Comparison of ENCODE assay signal across 8 cellular contexts in the genomic region with DNA sequence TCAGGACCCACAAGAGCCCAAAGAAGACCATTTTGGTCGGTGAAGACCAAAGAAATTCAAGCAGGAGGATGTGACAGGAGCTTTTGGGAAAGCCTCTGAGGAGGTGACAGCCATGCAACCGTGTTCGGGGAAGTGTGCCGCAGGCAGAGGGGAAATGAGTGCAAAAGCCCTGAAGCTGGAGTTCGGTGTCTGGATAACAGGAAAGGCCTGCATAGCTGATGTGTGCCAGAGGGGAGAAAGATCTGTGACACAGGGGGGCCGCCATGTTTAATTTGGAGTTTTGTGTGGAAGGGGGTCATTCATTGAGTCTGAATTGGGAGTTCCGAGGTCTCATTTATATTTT. TPM values are rescaled to one million over a fixed set of nuclear protein-coding genes. Genes with fewer than 3 reads are reported as not detected.
DNase-seq lines count a peak whose midpoint lies in the region; ATAC-seq and TF ChIP-seq lines count a peak whose summit lies in the region.

No MANE protein-coding gene starts in this region.

- peak overlapping the region; percentile 91 for H3K4me3 Mint-ChIP-seq in MCF 10A (ENCODE audit: unreplicated experiment)

- peak overlapping the region; percentile 90 for H3K4me3 ChIP-seq in GM06990 (replicated peaks; ENCODE audit: low read depth, low read length)
- peak overlapping the region; percentile 76 for H3K4me3 ChIP-seq in MG63
- H3K4me3 ChIP-seq in left lung: peak overlapping the region; percentile 70 to 90

- BruUV-seq in MCF 10A (replicated peaks; lab: Mats Ljungman, UMichigan): no TSS peak

- POLR2A ChIA-PET in MCF 10A (lab: Yijun Ruan, JAX): interaction anchor here (0.5 to 4.8 kb wide), 30 partner anchors 8 to 263 kb away, joined by 3 to 115 read pairs (median 6); a partner anchor contains a TSS

- H3K36me3 Mint-ChIP-seq in MCF 10A (ENCODE audit: insufficient read depth, unreplicated experiment): peaks cover 24% of the 10 kb centered on the region

- ATAC-seq in left lung (peak; percentile 8), HG03520 (IDR thresholded peaks at IDR 0.05; ENCODE audit: unreplicated experiment) (no peak), GM19035 (IDR thresholded peaks at IDR 0.05; ENCODE audit: unreplicated experiment) (no peak)

- intact Hi-C loops in MCF 10A (cut with micrococcal nuclease): loop anchor here (5.0 kb wide), 1 partner anchor 56 kb away; a partner anchor contains a TSS
- intact Hi-C loops in left lung (cut with DNase I): no loop called here

- H3K4me1 Mint-ChIP-seq in MCF 10A (ENCODE audit: insufficient read depth, unreplicated experiment): peaks cover 32% of the 10 kb centered on the region

- no peak for TF ChIP-seq CTCF in GM06990 (IDR thresholded peaks at IDR 0.05; ENCODE audit: insufficient read depth, low read length, poor library complexity, severe bottlenecking)
- TF ChIP-seq CTCF in MCF 10A (IDR thresholded peaks at IDR 0.05; ENCODE audit: unreplicated experiment): no peak
- TF ChIP-seq CTCF in left lung (IDR thresholded peaks at IDR 0.05): no peak

- H3K9me3 ChIP-seq in MG63: no peaks in the 10 kb centered on the region
- H3K9me3 ChIP-seq in left lung: no peaks in the 10 kb centered on the region

- peaks cover 2% of the 10 kb centered on the region for H3K36me3 ChIP-seq in GM06990 (ENCODE audit: control insufficient read depth, insufficient read depth, low read length)
- peaks cover 38% of the 10 kb centered on the region for H3K36me3 ChIP-seq in MG63
- H3K36me3 ChIP-seq in left lung: no peaks in the 10 kb centered on the region

- H3K27ac ChIP-seq in left lung: peak overlapping the region; percentile 94 to 95
- H3K27ac ChIP-seq in temporal lobe (ENCODE audit: low read depth, low read length): peak overlapping the region; percentile 84

- CTCF ChIA-PET in MCF 10A (lab: Yijun Ruan, JAX): interaction anchor here (0.6 to 3.7 kb wide), 27 partner anchors 9 to 1298 kb away, joined by 3 to 34 read pairs (median 4); a partner anchor contains a TSS

- peak overlapping the region; percentile 99 for H3K27ac Mint-ChIP-seq in MCF 10A (ENCODE audit: low read depth, unreplicated experiment)

- H3K27me3 Mint-ChIP-seq in MCF 10A (ENCODE audit: insufficient read depth, unreplicated experiment): no peaks in the 10 kb centered on the region

- H3K27me3 ChIP-seq in GM06990 (replicated peaks; ENCODE audit: control insufficient read depth, insufficient read depth, low read length) (no peaks in the 10 kb centered on the region), MG63 (no peaks in the 10 kb centered on the region), left lung (no peaks in the 10 kb centered on the region)

- peaks cover 22 to 71% of the 10 kb centered on the region in 2 donors for H3K4me1 ChIP-seq in left lung

- H3K9me3 Mint-ChIP-seq in MCF 10A (ENCODE audit: unreplicated experiment): no peaks in the 10 kb centered on the region

- no peak for DNase-seq in GM06990 (ENCODE audit: extremely low read depth, insufficient read length)
- no peak for DNase-seq in MG63
- DNase-seq in MCF 10A (ENCODE audit: unreplicated experiment): no peak
- DNase-seq in left lung: no peak
- no peak for DNase-seq in cerebellar nuclear complex (lab: John Stamatoyannopoulos, UW)

RNA-seq across cellular contexts. Expression of a gene that starts 0.9 kb away (rescaled TPM):
- total RNA-seq in MG63 (2014; rRNA removed; shearing (Covaris generic); ENCODE audit: low replicate concordance): 35.6 and 60.5 TPM in 2 replicates
- 66.9 and 74.1 TPM in 2 replicates for total RNA-seq in MCF 10A (2022)
- 10 to 100 TPM; 48.3 to 48.9 TPM for total RNA-seq in left lung
- 46.7 TPM for total RNA-seq in temporal lobe

RNA-seq across cellular contexts. Expression of a gene that starts 53.4 kb away (rescaled TPM):
- 346 and 797 TPM in 2 replicates for total RNA-seq in MG63 (2014; rRNA removed; shearing (Covaris generic); ENCODE audit: low replicate concordance)
- 302 and 406 TPM in 2 replicates for total RNA-seq in MCF 10A (2022)
- total RNA-seq in left lung: 100 to 1,000 TPM in 1 of 2 donors, 10 to 100 TPM in 1; 88.3 to 102 TPM
- 43.0 TPM for total RNA-seq in temporal lobe

RNA-seq across cellular contexts. Expression of a gene that starts 55.3 kb away (rescaled TPM):
- 41.0 and 47.2 TPM in 2 replicates for total RNA-seq in MG63 (2014; rRNA removed; shearing (Covaris generic); ENCODE audit: low replicate concordance)
- total RNA-seq in MCF 10A (2022): 38.2 and 43.7 TPM in 2 replicates
- total RNA-seq in left lung: 10 to 100 TPM; 71.2 to 76.8 TPM
- total RNA-seq in temporal lobe: 10.3 TPM
